ENCODE assay signal across 1 cellular context in genomic region chr19:48417436-48417835, GRCh38.
TF ChIP-seq lines count a peak whose summit lies in the region.

No MANE protein-coding gene starts in this region.

TF ChIP-seq in HepG2, 621 proteins besides CTCF, POLR2A, EP300 and RAD21 (continued from another document and continues in another):
- TF ChIP-seq, protein P1, sequence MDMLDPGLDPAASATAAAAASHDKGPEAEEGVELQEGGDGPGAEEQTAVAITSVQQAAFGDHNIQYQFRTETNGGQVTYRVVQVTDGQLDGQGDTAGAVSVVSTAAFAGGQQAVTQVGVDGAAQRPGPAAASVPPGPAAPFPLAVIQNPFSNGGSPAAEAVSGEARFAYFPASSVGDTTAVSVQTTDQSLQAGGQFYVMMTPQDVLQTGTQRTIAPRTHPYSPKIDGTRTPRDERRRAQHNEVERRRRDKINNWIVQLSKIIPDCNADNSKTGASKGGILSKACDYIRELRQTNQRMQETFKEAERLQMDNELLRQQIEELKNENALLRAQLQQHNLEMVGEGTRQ (IDR thresholded peaks at IDR 0.05; ENCODE audit: low read depth, low read length): peak; percentile 31; the same call in 1 of the 2 replicates
- TF ChIP-seq, protein P1 (CRISPR knock-in tag; IDR thresholded peaks at IDR 0.05; ENCODE audit: borderline replicate concordance): no peak
- TF ChIP-seq ZSCAN12 (CRISPR knock-in tag; IDR thresholded peaks at IDR 0.05) (no peak), ARNT (IDR thresholded peaks at IDR 0.05) (no peak), ZNF563 (CRISPR knock-in tag; IDR thresholded peaks at IDR 0.05) (no peak), FOXP1 (IDR thresholded peaks at IDR 0.05) (no peak), FOXP1 (CRISPR knock-in tag; IDR thresholded peaks at IDR 0.05) (peak; percentile 62; the same call in 1 of the 2 replicates), ZNF18 (CRISPR knock-in tag; IDR thresholded peaks at IDR 0.05; ENCODE audit: insufficient replicate concordance) (peak; percentile 80), FOXK1 (CRISPR knock-in tag; IDR thresholded peaks at IDR 0.05; ENCODE audit: borderline replicate concordance, low read depth) (no peak), ZNF644 (CRISPR knock-in tag; IDR thresholded peaks at IDR 0.05; ENCODE audit: low read depth) (no peak), ZNF510 (CRISPR knock-in tag; IDR thresholded peaks at IDR 0.05; ENCODE audit: low read depth) (no peak), HHEX (CRISPR knock-in tag; IDR thresholded peaks at IDR 0.05) (no peak), FOXO4 (CRISPR knock-in tag; conservative IDR thresholded peaks at IDR 0.05) (no peak), ZNF12 (CRISPR knock-in tag; IDR thresholded peaks at IDR 0.05) (no peak), NCOA2 (CRISPR knock-in tag; IDR thresholded peaks at IDR 0.05) (no peak), ZNF367 (CRISPR knock-in tag; IDR thresholded peaks at IDR 0.05; ENCODE audit: borderline replicate concordance) (no peak), MIER2 (CRISPR knock-in tag; IDR thresholded peaks at IDR 0.05) (0 out of 2 replicates have a peak, but pooled peaks have one; percentile 48), ZNF784 (CRISPR knock-in tag; IDR thresholded peaks at IDR 0.05; ENCODE audit: borderline replicate concordance) (no peak), PLSCR1 (CRISPR knock-in tag; IDR thresholded peaks at IDR 0.05; ENCODE audit: borderline replicate concordance) (no peak), ZNF160 (CRISPR knock-in tag; IDR thresholded peaks at IDR 0.05) (no peak), SP5 (CRISPR knock-in tag; IDR thresholded peaks at IDR 0.05; ENCODE audit: borderline replicate concordance, low read depth) (no peak), ONECUT2 (CRISPR knock-in tag; IDR thresholded peaks at IDR 0.05) (no peak), SIX1 (CRISPR knock-in tag; IDR thresholded peaks at IDR 0.05; ENCODE audit: borderline replicate concordance) (no peak), NONO (IDR thresholded peaks at IDR 0.05) (no peak), NONO (CRISPR knock-in tag; conservative IDR thresholded peaks at IDR 0.05) (no peak), RXRA (CRISPR knock-in tag; IDR thresholded peaks at IDR 0.05) (0 out of 2 replicates have a peak, but pooled peaks have one; percentile 22), REXO4 (CRISPR knock-in tag; IDR thresholded peaks at IDR 0.05; ENCODE audit: borderline replicate concordance) (no peak), ZNF891 (CRISPR knock-in tag; IDR thresholded peaks at IDR 0.05) (no peak), GABPB1 (CRISPR knock-in tag; IDR thresholded peaks at IDR 0.05) (no peak), ZNF20 (CRISPR knock-in tag; IDR thresholded peaks at IDR 0.05) (no peak), ZNF281 (CRISPR knock-in tag; IDR thresholded peaks at IDR 0.05; ENCODE audit: borderline replicate concordance) (no peak), TAF1 (CRISPR knock-in tag; IDR thresholded peaks at IDR 0.05) (no peak), ZNF777 (CRISPR knock-in tag; IDR thresholded peaks at IDR 0.05) (no peak), FOXA1 (IDR thresholded peaks at IDR 0.05) (no peak), FOXA1 (CRISPR knock-in tag; IDR thresholded peaks at IDR 0.05) (no peak), MNT (IDR thresholded peaks at IDR 0.05) (0 out of 2 replicates have a peak, but pooled peaks have one; percentile 34), RFX3 (CRISPR knock-in tag; IDR thresholded peaks at IDR 0.05) (no peak), HDAC6 (IDR thresholded peaks at IDR 0.05; ENCODE audit: low read depth, low read length) (no peak), ZBTB21 (CRISPR knock-in tag; IDR thresholded peaks at IDR 0.05) (no peak), MYC (CRISPR knock-in tag; IDR thresholded peaks at IDR 0.05; ENCODE audit: borderline replicate concordance) (peak; percentile 15; the same call in 1 of the 2 replicates)
- TF ChIP-seq, protein P2, sequence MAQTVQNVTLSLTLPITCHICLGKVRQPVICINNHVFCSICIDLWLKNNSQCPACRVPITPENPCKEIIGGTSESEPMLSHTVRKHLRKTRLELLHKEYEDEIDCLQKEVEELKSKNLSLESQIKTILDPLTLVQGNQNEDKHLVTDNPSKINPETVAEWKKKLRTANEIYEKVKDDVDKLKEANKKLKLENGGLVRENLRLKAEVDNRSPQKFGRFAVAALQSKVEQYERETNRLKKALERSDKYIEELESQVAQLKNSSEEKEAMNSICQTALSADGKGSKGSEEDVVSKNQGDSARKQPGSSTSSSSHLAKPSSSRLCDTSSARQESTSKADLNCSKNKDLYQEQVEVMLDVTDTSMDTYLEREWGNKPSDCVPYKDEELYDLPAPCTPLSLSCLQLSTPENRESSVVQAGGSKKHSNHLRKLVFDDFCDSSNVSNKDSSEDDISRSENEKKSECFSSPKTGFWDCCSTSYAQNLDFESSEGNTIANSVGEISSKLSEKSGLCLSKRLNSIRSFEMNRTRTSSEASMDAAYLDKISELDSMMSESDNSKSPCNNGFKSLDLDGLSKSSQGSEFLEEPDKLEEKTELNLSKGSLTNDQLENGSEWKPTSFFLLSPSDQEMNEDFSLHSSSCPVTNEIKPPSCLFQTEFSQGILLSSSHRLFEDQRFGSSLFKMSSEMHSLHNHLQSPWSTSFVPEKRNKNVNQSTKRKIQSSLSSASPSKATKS (CRISPR knock-in tag; IDR thresholded peaks at IDR 0.05): no peak
- TF ChIP-seq, protein P3, sequence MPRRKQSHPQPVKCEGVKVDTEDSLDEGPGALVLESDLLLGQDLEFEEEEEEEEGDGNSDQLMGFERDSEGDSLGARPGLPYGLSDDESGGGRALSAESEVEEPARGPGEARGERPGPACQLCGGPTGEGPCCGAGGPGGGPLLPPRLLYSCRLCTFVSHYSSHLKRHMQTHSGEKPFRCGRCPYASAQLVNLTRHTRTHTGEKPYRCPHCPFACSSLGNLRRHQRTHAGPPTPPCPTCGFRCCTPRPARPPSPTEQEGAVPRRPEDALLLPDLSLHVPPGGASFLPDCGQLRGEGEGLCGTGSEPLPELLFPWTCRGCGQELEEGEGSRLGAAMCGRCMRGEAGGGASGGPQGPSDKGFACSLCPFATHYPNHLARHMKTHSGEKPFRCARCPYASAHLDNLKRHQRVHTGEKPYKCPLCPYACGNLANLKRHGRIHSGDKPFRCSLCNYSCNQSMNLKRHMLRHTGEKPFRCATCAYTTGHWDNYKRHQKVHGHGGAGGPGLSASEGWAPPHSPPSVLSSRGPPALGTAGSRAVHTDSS (CRISPR knock-in tag; conservative IDR thresholded peaks at IDR 0.05): no peak
- TF ChIP-seq, protein P4, sequence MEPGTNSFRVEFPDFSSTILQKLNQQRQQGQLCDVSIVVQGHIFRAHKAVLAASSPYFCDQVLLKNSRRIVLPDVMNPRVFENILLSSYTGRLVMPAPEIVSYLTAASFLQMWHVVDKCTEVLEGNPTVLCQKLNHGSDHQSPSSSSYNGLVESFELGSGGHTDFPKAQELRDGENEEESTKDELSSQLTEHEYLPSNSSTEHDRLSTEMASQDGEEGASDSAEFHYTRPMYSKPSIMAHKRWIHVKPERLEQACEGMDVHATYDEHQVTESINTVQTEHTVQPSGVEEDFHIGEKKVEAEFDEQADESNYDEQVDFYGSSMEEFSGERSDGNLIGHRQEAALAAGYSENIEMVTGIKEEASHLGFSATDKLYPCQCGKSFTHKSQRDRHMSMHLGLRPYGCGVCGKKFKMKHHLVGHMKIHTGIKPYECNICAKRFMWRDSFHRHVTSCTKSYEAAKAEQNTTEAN (CRISPR knock-in tag; conservative IDR thresholded peaks at IDR 0.05): no peak
- TF ChIP-seq, protein P5, sequence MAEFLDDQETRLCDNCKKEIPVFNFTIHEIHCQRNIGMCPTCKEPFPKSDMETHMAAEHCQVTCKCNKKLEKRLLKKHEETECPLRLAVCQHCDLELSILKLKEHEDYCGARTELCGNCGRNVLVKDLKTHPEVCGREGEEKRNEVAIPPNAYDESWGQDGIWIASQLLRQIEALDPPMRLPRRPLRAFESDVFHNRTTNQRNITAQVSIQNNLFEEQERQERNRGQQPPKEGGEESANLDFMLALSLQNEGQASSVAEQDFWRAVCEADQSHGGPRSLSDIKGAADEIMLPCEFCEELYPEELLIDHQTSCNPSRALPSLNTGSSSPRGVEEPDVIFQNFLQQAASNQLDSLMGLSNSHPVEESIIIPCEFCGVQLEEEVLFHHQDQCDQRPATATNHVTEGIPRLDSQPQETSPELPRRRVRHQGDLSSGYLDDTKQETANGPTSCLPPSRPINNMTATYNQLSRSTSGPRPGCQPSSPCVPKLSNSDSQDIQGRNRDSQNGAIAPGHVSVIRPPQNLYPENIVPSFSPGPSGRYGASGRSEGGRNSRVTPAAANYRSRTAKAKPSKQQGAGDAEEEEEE (CRISPR knock-in tag; IDR thresholded peaks at IDR 0.05; ENCODE audit: borderline replicate concordance): no peak
- TF ChIP-seq, protein P6, sequence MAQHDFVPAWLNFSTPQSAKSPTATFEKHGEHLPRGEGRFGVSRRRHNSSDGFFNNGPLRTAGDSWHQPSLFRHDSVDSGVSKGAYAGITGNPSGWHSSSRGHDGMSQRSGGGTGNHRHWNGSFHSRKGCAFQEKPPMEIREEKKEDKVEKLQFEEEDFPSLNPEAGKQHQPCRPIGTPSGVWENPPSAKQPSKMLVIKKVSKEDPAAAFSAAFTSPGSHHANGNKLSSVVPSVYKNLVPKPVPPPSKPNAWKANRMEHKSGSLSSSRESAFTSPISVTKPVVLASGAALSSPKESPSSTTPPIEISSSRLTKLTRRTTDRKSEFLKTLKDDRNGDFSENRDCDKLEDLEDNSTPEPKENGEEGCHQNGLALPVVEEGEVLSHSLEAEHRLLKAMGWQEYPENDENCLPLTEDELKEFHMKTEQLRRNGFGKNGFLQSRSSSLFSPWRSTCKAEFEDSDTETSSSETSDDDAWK (CRISPR knock-in tag; IDR thresholded peaks at IDR 0.05): no peak
